ENCODE assay signal across 9 cellular contexts in the genomic region with DNA sequence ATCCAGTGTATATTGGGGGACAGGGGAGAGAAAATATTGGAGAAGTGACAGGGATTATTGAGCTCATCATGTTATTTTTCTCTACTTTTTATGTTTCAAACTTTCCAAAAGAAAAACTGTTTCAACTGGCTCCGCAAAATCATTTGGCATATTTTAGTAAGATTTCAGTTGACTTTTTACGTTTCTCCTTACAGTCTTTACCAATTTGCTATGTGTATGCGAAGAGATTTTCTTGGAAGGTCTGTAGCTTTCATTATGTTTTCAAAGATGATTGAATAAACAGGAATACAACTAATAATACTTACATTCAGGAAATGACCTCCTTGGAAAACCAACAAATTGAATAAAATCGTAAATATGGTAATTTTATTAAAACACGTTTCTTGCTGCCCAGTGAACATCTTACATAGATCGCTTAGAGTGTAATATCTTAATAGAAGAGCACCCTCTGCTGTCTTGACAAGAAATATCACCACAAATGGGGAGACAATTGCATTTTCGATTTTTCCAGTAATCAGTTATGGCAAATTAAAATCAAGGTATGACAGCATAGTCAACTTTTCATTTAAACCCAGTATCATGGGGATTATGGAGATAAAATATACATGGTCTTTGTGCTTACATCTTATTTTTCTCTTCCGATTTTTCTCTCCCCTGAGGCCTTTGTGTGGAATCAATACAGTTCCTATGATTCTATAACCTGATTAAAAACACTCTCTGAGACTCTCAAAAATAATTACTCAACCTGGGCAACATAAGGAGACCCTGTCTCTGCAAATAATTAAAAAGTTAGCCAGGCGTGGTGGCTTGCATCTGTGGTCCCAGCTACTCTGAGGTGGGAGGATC. TPM values are rescaled to one million over a fixed set of nuclear protein-coding genes. Genes with fewer than 3 reads are reported as not detected.
DNase-seq lines count a peak whose midpoint lies in the region; ATAC-seq and TF ChIP-seq lines count a peak whose summit lies in the region.
"Had no signal": no experiment of that assay in that cellular context is flagged by ENCODE, and none has a peak within 500 bp of the region (broad histone marks: within the 10 kb centered on the region; RNA-seq: fewer than 3 reads in every experiment).

No MANE protein-coding gene starts in this region.

- POLR2A ChIA-PET in IMR-90 (lab: Charles Lee; ENCODE audit: unreplicated experiment) = no interaction called here

- no peak overlapping the region for H3K56ac ChIP-seq in IMR-90 (ENCODE audit: extremely low read depth, insufficient read depth, low read length)

- TF ChIP-seq CTCF in IMR-90 (conservative IDR thresholded peaks at IDR 0.05; ENCODE audit: low read depth, low read length) (peak; percentile 68), WI38 (IDR thresholded peaks at IDR 0.05; ENCODE audit: low read depth, low read length) (peak; percentile 17; the same call in 1 of the 2 replicates)

- dilution Hi-C loops in IMR-90 (cut with HindIII; ENCODE audit: low sequenced_read_pairs, unreplicated experiment) = no loop called here

- H3K27me3 ChIP-seq in IMR-90 (ENCODE audit: control insufficient read depth, insufficient read depth, low read length) = no peaks in the 10 kb centered on the region

- H3K79me1 ChIP-seq in IMR-90 (ENCODE audit: low read depth in 1 of 2, low read length in 2 of 2) = no peaks in the 10 kb centered on the region

- peak; percentile 18 for DNase-seq in NCI-H1105 treated with DMSO at 0.1 percent for 48 hours (lab: John Stamatoyannopoulos, UW)
- DNase-seq in NCI-H1105 (lab: John Stamatoyannopoulos, UW) = no peak
- peak; percentile 43 for DNase-seq in IMR-90
- peak; percentile 80 for DNase-seq in inferior parietal cortex (ENCODE audit: extremely low spot score)
- no peak for DNase-seq in posterior vena cava (ENCODE audit: low spot score)
- DNase-seq in stimulated activated naive CD4-positive, alpha-beta T cell treated with Interleukin-2 at 50 U/mL for 16 hours (lab: John Stamatoyannopoulos, UW) = no peak
- DNase-seq: CD4-positive, CD25-positive, alpha-beta regulatory T cell had no signal

- H3K4me3 ChIP-seq in IMR-90 (ENCODE audit: insufficient read depth, low read depth, low read length) (no peak overlapping the region), WI38 (ENCODE audit: low read depth, low read length) (no peak overlapping the region)

- TF ChIP-seq POLR2A in IMR-90 (IDR thresholded peaks at IDR 0.05; ENCODE audit: low read depth, low read length) = no peak

- H2BK20ac ChIP-seq in IMR-90 (ENCODE audit: low read depth, low read length) = no peak overlapping the region

- 0 out of 2 replicates have a peak overlapping the region, but pooled peaks have one; percentile 35 for H3K4me2 ChIP-seq in IMR-90 (ENCODE audit: low read depth, low read length)

- H4K91ac ChIP-seq in IMR-90 (ENCODE audit: insufficient read depth, low read depth, low read length) = no peak overlapping the region

- in situ Hi-C loops in IMR-90 (cut with MboI; ENCODE audit: low sequenced_read_pairs) = loop anchor here (5.0 to 10.0 kb wide), 2 partner anchors 87 to 425 kb away; no protein-coding TSS in a partner anchor

- H2BK5ac ChIP-seq in IMR-90 (ENCODE audit: low read depth, low read length, poor library complexity, severe bottlenecking) = no peak overlapping the region

- H2BK120ac ChIP-seq in IMR-90 (ENCODE audit: low read depth, low read length) = no peak overlapping the region

- H3K9ac ChIP-seq in IMR-90 (ENCODE audit: low read depth, low read length) = no peak overlapping the region

- intact Hi-C loops in IMR-90 (cut with micrococcal nuclease) = loop anchor here (1.0 to 10.0 kb wide), 4 partner anchors 85 to 421 kb away; no protein-coding TSS in a partner anchor
- intact Hi-C loops in posterior vena cava (cut with DNase I) = loop anchor here in 1 of 2 donors (5.0 kb wide), 1 partner anchor 1937 kb away; no protein-coding TSS in a partner anchor

- H3K9me1 ChIP-seq in IMR-90 (ENCODE audit: insufficient read depth, low read length) = no peaks in the 10 kb centered on the region

- no peak overlapping the region for H3K18ac ChIP-seq in IMR-90 (ENCODE audit: low read depth, low read length)

- no peak overlapping the region for H2BK15ac ChIP-seq in IMR-90 (ENCODE audit: low read depth, low read length)

- H2AK9ac ChIP-seq in IMR-90 (replicated peaks; ENCODE audit: low read depth, low read length, poor library complexity) = no peak overlapping the region

- ATAC-seq in IMR-90 (ENCODE audit: low read depth) (peak; percentile 82), HG03342 (IDR thresholded peaks at IDR 0.05; ENCODE audit: unreplicated experiment) (no peak)

- H3K9me3 ChIP-seq in IMR-90 (ENCODE audit: control insufficient read depth, insufficient read depth, low read length) = no peaks in the 10 kb centered on the region

- WGBS in IMR-90 (ENCODE audit: extremely low coverage in 2 of 2, insufficient read length in 1 of 2), 2 experiments = no CpG with 5 or more reads among the region's 9 CpGs

- no peaks in the 10 kb centered on the region for H3K4me1 ChIP-seq in IMR-90 (ENCODE audit: control insufficient read depth, insufficient read depth, low read length)

- H4K20me1 ChIP-seq in IMR-90 (ENCODE audit: insufficient read depth, low read length) = no peaks in the 10 kb centered on the region

- H3K4ac ChIP-seq in IMR-90 (ENCODE audit: low read depth, low read length) = no peak overlapping the region

- H3K23ac ChIP-seq in IMR-90 (ENCODE audit: low read depth, low read length) = no peak overlapping the region

- H3K14ac ChIP-seq in IMR-90 (replicated peaks; ENCODE audit: low read depth, low read length) = no peak overlapping the region

- no peak overlapping the region for H2AK5ac ChIP-seq in IMR-90 (ENCODE audit: low read depth, low read length)

- H4K8ac ChIP-seq in IMR-90 (ENCODE audit: low read depth in 2 of 2, low read length in 2 of 2) = no peak overlapping the region

- TF ChIP-seq RAD21 in IMR-90 (IDR thresholded peaks at IDR 0.05; ENCODE audit: low read length) = peak; percentile 66

- no peak overlapping the region for H3K27ac ChIP-seq in IMR-90 (ENCODE audit: insufficient read depth, low read length)

- H2AFZ ChIP-seq in IMR-90 (replicated peaks; ENCODE audit: low read length, poor library complexity) = no peak overlapping the region

- H3K36me3 ChIP-seq in IMR-90 (ENCODE audit: control insufficient read depth, insufficient read depth, low read length) = no peaks in the 10 kb centered on the region

- no TSS peak for BruUV-seq in IMR-90 (replicated peaks; lab: Mats Ljungman, UMichigan)

- no peak overlapping the region for H4K5ac ChIP-seq in IMR-90 (ENCODE audit: low read depth, low read length)

- CTCF ChIA-PET in IMR-90 (lab: Yijun Ruan, JAX) = interaction anchor here (1.0 to 1.2 kb wide), 3 partner anchors 78 to 422 kb away, joined by 3 to 6 read pairs (median 4); no protein-coding TSS in a partner anchor

TF ChIP-seq in IMR-90, 13 proteins besides CTCF, POLR2A, EP300 and RAD21:
- TF ChIP-seq, protein P1, sequence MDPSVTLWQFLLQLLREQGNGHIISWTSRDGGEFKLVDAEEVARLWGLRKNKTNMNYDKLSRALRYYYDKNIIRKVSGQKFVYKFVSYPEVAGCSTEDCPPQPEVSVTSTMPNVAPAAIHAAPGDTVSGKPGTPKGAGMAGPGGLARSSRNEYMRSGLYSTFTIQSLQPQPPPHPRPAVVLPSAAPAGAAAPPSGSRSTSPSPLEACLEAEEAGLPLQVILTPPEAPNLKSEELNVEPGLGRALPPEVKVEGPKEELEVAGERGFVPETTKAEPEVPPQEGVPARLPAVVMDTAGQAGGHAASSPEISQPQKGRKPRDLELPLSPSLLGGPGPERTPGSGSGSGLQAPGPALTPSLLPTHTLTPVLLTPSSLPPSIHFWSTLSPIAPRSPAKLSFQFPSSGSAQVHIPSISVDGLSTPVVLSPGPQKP (IDR thresholded peaks at IDR 0.05; ENCODE audit: borderline replicate concordance, low read depth, low read length) = no peak
- TF ChIP-seq RFX5 (IDR thresholded peaks at IDR 0.05; ENCODE audit: low read depth, low read length) = no peak
- no peak for TF ChIP-seq NFE2L2 (IDR thresholded peaks at IDR 0.05; ENCODE audit: low read depth, low read length)
- peak; percentile 69 for TF ChIP-seq SMC3 (IDR thresholded peaks at IDR 0.05; ENCODE audit: low read depth, low read length)

RNA-seq across cellular contexts. Expression of a gene that starts 43.1 kb away (rescaled TPM):
- total RNA-seq in IMR-90 (2012; rRNA removed) (not detected in 2 replicates), posterior vena cava (not detected)
- not detected in 2 replicates for polyA plus RNA-seq in IMR-90 (2012; rRNA removed)
- polyA plus RNA-seq in IMR-90 (2012; cell fraction: cytosol; rRNA removed) = not detected in 2 replicates
- not detected in 2 replicates for polyA plus RNA-seq in IMR-90 (2012; cell fraction: nucleus; rRNA removed; ENCODE audit: low replicate concordance)
- total RNA-seq: CD4-positive, CD25-positive, alpha-beta regulatory T cell had no signal
- polyA plus RNA-seq: CD4-positive, CD25-positive, alpha-beta regulatory T cell had no signal

Comparison
In these comparisons a context has a peak if more than half of its experiments do, and no peak if none do; other contexts are left out.
1. DNase-seq: peak in NCI-H1105 treated with DMSO at 0.1 percent for 48 hours (single experiment), IMR-90 (single experiment) and inferior parietal cortex (single experiment); none in NCI-H1105 (single experiment), posterior vena cava (single experiment) and stimulated activated naive CD4-positive, alpha-beta T cell treated with Interleukin-2 at 50 U/mL for 16 hours (single experiment).